ENCODE assay signal across 21 cellular contexts in the genomic region with DNA sequence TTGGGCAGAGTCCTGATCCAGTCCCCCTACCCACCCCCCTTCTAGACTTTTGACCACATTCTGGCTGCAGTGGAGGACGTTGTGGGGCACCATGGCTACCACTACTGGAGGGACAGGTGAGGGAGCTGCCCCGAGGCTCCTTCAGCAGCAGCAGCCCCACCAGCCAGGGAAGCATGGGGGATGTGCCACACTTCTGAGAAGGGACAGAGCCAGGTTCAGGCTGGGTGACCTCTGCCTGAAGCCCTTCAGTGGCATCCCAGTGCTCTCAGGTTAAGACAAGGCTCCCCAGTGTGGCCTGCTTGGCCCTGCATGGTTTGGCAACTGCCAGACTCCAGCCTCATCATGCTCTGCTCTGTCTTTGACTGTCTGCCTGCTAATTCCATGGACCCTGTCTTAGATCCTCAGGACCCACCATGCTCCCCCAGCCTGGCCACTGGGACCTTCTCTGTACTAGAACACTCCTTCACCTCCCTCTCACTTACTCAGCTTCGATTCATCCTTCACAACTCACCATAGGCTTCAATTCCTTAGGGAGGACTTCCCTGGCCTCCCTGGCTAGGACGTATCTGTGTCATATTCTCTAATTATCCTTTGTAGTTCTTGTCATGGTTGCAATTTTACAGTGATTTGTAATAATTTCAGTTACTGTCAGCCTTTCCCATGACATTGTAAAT. TPM values are rescaled to one million over a fixed set of nuclear protein-coding genes. Genes with fewer than 3 reads are reported as not detected.
DNase-seq lines count a peak whose midpoint lies in the region; ATAC-seq and TF ChIP-seq lines count a peak whose summit lies in the region.
"Had no signal": no experiment of that assay in that cellular context is flagged by ENCODE, and none has a peak within 500 bp of the region (broad histone marks: within the 10 kb centered on the region; RNA-seq: fewer than 3 reads in every experiment).

No MANE protein-coding gene starts in this region.

- no peaks in the 10 kb centered on the region for H3K9me3 Mint-ChIP-seq in HFFc6
- H3K9me3 Mint-ChIP-seq in chondrocyte (ENCODE audit: low read depth), result no peaks in the 10 kb centered on the region
- H3K9me3 Mint-ChIP-seq: CD4-positive, alpha-beta T cell had no signal

- no peak for ATAC-seq in mucosa of descending colon
- ATAC-seq in GM18519 (IDR thresholded peaks at IDR 0.05; ENCODE audit: low FRiP score, unreplicated experiment), result no peak
- no peak for ATAC-seq in GM21717 (IDR thresholded peaks at IDR 0.05; ENCODE audit: unreplicated experiment)

- H3K4me1 ChIP-seq in mucosa of descending colon (ENCODE audit: low read depth) (no peaks in the 10 kb centered on the region), spleen (peaks cover 0 to 38% (median 17%) of the 10 kb centered on the region in 6 donors)

- WGBS in spleen, 5 donors, result 63 to 81% (median 70%) methylated on average over 4 of the region's 4 CpGs

- H3K4me3 ChIP-seq in mucosa of descending colon (no peak overlapping the region), spleen (no peak overlapping the region)
- H3K4me3 ChIP-seq: BLaER1, PC-9, SK-N-MC had no signal

- intact Hi-C loops in mucosa of descending colon (cut with DNase I, micrococcal nuclease) (no loop called here), spleen (cut with DNase I; ENCODE audit: low total_unique reads) (no loop called here)

- H3K27ac Mint-ChIP-seq in HFFc6 (peak overlapping the region; percentile 6; the same call in 1 of the 2 replicates), chondrocyte (ENCODE audit: unreplicated experiment) (no peak overlapping the region)
- H3K27ac Mint-ChIP-seq: CD4-positive, alpha-beta T cell had no signal

- peak overlapping the region in 6 of 8 donors; percentile 44 to 88 (median 78) for H3K27ac ChIP-seq in spleen
- H3K27ac ChIP-seq: BLaER1, PC-9, SK-N-MC had no signal

- DNase-seq in HFFc6, result no peak
- peak; percentile 82 for DNase-seq in chondrocyte (ENCODE audit: low spot score)
- DNase-seq in mucosa of descending colon, result peak in 2 of 3 donors; percentile 7 to 24
- DNase-seq in spleen, result peak; percentile 58
- no peak for DNase-seq in NCI-H1930 (lab: John Stamatoyannopoulos, UW)
- DNase-seq: CD4-positive, alpha-beta T cell; COR-L47; DMS79 treated with DMSO at 0.1 percent for 48 hours; Kasumi-1; NCI-H1417; NCI-H1694 treated with DMSO at 0.1 percent for 48 hours; NCI-H2107; NCI-H2227 treated with DMSO at 0.1 percent for 48 hours; NCI-H510A; PC-9; RPMI8226; SHP77 treated with DMSO at 0.1 percent for 48 hours had no signal

- H3K4me1 Mint-ChIP-seq in HFFc6 (ENCODE audit: low read depth) (peaks cover 24% of the 10 kb centered on the region), chondrocyte (ENCODE audit: low read depth) (peaks cover 4% of the 10 kb centered on the region)

- H3K4me3 Mint-ChIP-seq in HFFc6 (no peak overlapping the region), chondrocyte (ENCODE audit: unreplicated experiment) (no peak overlapping the region)
- H3K4me3 Mint-ChIP-seq: CD4-positive, alpha-beta T cell had no signal

- H3K27me3 ChIP-seq in spleen (replicated peaks in 1 of 7), result peaks cover 0 to 4% (median 0%) of the 10 kb centered on the region in 7 donors
- H3K27me3 ChIP-seq: BLaER1 had no signal

- TF ChIP-seq POLR2A in spleen (IDR thresholded peaks at IDR 0.05), result no peak

- TF ChIP-seq CTCF in HFFc6 (IDR thresholded peaks at IDR 0.05), result no peak
- no peak for TF ChIP-seq CTCF in chondrocyte (IDR thresholded peaks at IDR 0.05)
- no peak for TF ChIP-seq CTCF in mucosa of descending colon (IDR thresholded peaks at IDR 0.05)
- TF ChIP-seq CTCF in spleen (IDR thresholded peaks at IDR 0.05 in 8 of 11, conservative IDR thresholded peaks at IDR 0.05 in 3 of 11), result no peak

- H3K27me3 Mint-ChIP-seq in HFFc6 (ENCODE audit: insufficient read depth) (peaks cover 3% of the 10 kb centered on the region), chondrocyte (ENCODE audit: low read depth) (no peaks in the 10 kb centered on the region)

- H3K36me3 ChIP-seq in mucosa of descending colon (ENCODE audit: low read depth) (no peaks in the 10 kb centered on the region), spleen (peaks cover 0 to 11% (median 0%) of the 10 kb centered on the region in 6 donors)
- H3K36me3 ChIP-seq: BLaER1 had no signal

- H3K9me3 ChIP-seq in mucosa of descending colon (no peaks in the 10 kb centered on the region), spleen (no peaks in the 10 kb centered on the region)
- H3K9me3 ChIP-seq: BLaER1 had no signal

- H3K36me3 Mint-ChIP-seq in HFFc6 (ENCODE audit: low read depth) (peaks cover 5% of the 10 kb centered on the region), chondrocyte (ENCODE audit: low read depth) (peaks cover 7% of the 10 kb centered on the region)

RNA-seq across cellular contexts. Expression of gene SLC9A5, which starts 8.8 kb away (rescaled TPM):
- 1 to 10 TPM; 3.3 to 4.2 (median 3.7) TPM for total RNA-seq in HFFc6 (2021; fragmentation: NEBNext Ultra II Directional; extraction: Animal tissue kit (Norgen Biotek cat#: 25700))
- total RNA-seq in chondrocyte (3.0 to 5.6 TPM (median 3.4 TPM) in 3 replicates), mucosa of descending colon (1 to 10 TPM; 1.7 to 2.6 (median 1.9) TPM), spleen (10 to 100 TPM in 5 of 7 donors, 1 to 10 TPM in 2; 8.1 to 26.8 (median 13.5) TPM)
- polyA plus RNA-seq in spleen, result 10 to 100 TPM in 2 of 3 donors, 1 to 10 TPM in 1; 6.0 to 34.1 (median 33.6) TPM

RNA-seq across cellular contexts. Expression of gene FHOD1, which starts 10.3 kb away (rescaled TPM):
- total RNA-seq in HFFc6 (2021; fragmentation: NEBNext Ultra II Directional; extraction: Animal tissue kit (Norgen Biotek cat#: 25700)), result 10 to 100 TPM; 46.3 to 55.9 (median 51.1) TPM
- total RNA-seq in chondrocyte (32.9 to 50.1 TPM (median 35.6 TPM) in 3 replicates), mucosa of descending colon (10 to 100 TPM; 30.7 to 36.5 (median 34.1) TPM), spleen (100 to 1,000 TPM in 6 of 7 donors, 10 to 100 TPM in 1; 97.3 to 304 (median 145) TPM)
- polyA plus RNA-seq in spleen, result 100 to 1,000 TPM in 2 of 3 donors, 10 to 100 TPM in 1; 45.6 to 193 (median 149) TPM

RNA-seq across cellular contexts. Expression of gene PLEKHG4, which starts 21.7 kb away (rescaled TPM):
- 10 to 100 TPM in 5 of 6 experiments, 1 to 10 TPM in 1; 8.6 to 14.1 (median 13.0) TPM for total RNA-seq in HFFc6 (2021; fragmentation: NEBNext Ultra II Directional; extraction: Animal tissue kit (Norgen Biotek cat#: 25700))
- 17.5 to 22.4 TPM (median 18.9 TPM) in 3 replicates for total RNA-seq in chondrocyte
- 10 to 100 TPM in 2 of 3 donors, 1 to 10 TPM in 1; 8.0 to 15.4 (median 10.5) TPM for total RNA-seq in mucosa of descending colon
- total RNA-seq in spleen, result 10 to 100 TPM in 6 of 7 donors, 1 to 10 TPM in 1; 9.6 to 27.9 (median 15.2) TPM
- polyA plus RNA-seq in spleen, result 10 to 100 TPM in 2 of 3 donors, 1 to 10 TPM in 1; 5.1 to 12.7 (median 11.3) TPM

RNA-seq across cellular contexts. Expression of gene TMEM208, which starts 30.7 kb away (rescaled TPM):
- total RNA-seq in HFFc6 (2021; fragmentation: NEBNext Ultra II Directional; extraction: Animal tissue kit (Norgen Biotek cat#: 25700)), result 10 to 100 TPM; 50.9 to 67.8 (median 58.4) TPM
- total RNA-seq in chondrocyte, result 41.7 to 55.7 TPM (median 43.2 TPM) in 3 replicates
- 10 to 100 TPM; 30.8 to 39.6 (median 36.1) TPM for total RNA-seq in mucosa of descending colon
- total RNA-seq in spleen, result 10 to 100 TPM; 28.1 to 39.0 (median 29.3) TPM
- 10 to 100 TPM; 54.5 to 68.7 (median 65.9) TPM for polyA plus RNA-seq in spleen

RNA-seq across cellular contexts. Expression of gene ELMO3, which starts 58.7 kb away (rescaled TPM):
- 1 to 10 TPM in 3 of 6 experiments, under 1 TPM in 3; 0.79 to 1.3 (median 1.1) TPM for total RNA-seq in HFFc6 (2021; fragmentation: NEBNext Ultra II Directional; extraction: Animal tissue kit (Norgen Biotek cat#: 25700))
- total RNA-seq in chondrocyte (1.1 to 1.2 TPM (median 1.1 TPM) in 3 replicates), mucosa of descending colon (10 to 100 TPM; 25.4 to 68.0 (median 42.1) TPM), spleen (1 to 10 TPM; 2.8 to 4.7 (median 4.0) TPM)
- 1 to 10 TPM; 4.2 to 8.7 (median 7.0) TPM for polyA plus RNA-seq in spleen

Comparison
In these comparisons a context has a peak if more than half of its experiments do, and no peak if none do; other contexts are left out.
1. DNase-seq: peak in chondrocyte (single experiment), mucosa of descending colon (2 of 3) and spleen (single experiment); none in HFFc6 (single experiment) and NCI-H1930 (0 of 2).